ENCODE assay signal across 8 cellular contexts in the genomic region with DNA sequence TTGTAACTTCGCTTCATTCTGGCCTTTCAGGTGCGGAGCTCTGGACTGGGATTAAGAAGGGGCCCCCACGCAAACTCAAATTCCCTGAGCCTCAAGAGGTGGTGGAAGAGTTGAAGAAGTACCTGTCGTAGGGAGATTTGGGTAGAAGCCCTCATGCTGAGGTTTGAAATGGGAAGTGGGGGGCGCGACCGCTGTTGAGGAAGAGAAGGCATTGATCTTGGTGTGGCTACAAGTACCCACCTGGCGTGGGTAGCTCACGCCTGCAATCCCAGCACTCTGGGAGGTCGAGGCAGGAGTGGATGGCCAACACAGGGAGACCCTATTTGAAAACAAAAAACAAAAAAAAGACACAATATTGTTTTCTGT. TPM values are rescaled to one million over a fixed set of nuclear protein-coding genes. Genes with fewer than 3 reads are reported as not detected.
DNase-seq lines count a peak whose midpoint lies in the region; ATAC-seq lines count a peak whose summit lies in the region.

No MANE protein-coding gene starts in this region.

- H3K36me3 Mint-ChIP-seq in CD4-positive, alpha-beta memory T cell: peaks cover 36 to 67% of the 10 kb centered on the region in 2 donors

- H3K9ac ChIP-seq in neuronal stem cell (ENCODE audit: low read depth, low read length, poor library complexity): peak overlapping the region; percentile 95

- peak overlapping the region; percentile 63 for H2AFZ ChIP-seq in neuronal stem cell (ENCODE audit: low read length)

- H3K14ac ChIP-seq in neuronal stem cell (ENCODE audit: low read length): no peak overlapping the region

- H3K9me3 Mint-ChIP-seq in CD4-positive, alpha-beta memory T cell: no peaks in the 10 kb centered on the region

- no peak overlapping the region for H4K8ac ChIP-seq in neuronal stem cell (ENCODE audit: low read depth, low read length)

- peak overlapping the region; percentile 96 to 100 (median 99) for H3K27ac Mint-ChIP-seq in CD4-positive, alpha-beta memory T cell

- H3K18ac ChIP-seq in neuronal stem cell (ENCODE audit: low read length): peak overlapping the region; percentile 95

- POLR2A ChIA-PET in CD4-positive, alpha-beta memory T cell (lab: Charles Lee; ENCODE audit: partially characterized antibody): interaction anchor here (0.8 to 2.3 kb wide), 28 partner anchors 10 to 1403 kb away, joined by 3 to 29 read pairs (median 6); a partner anchor contains a TSS

- CTCF ChIA-PET in CD4-positive, alpha-beta memory T cell (lab: Charles Lee; ENCODE audit: partially characterized antibody): interaction anchor here (0.8 to 13.0 kb wide), 5 partner anchors 27 to 228 kb away, joined by 3 to 143 read pairs (median 4); a partner anchor contains a TSS

- H2BK12ac ChIP-seq in neuronal stem cell (ENCODE audit: low read length): no peak overlapping the region

- no peak overlapping the region for H4K91ac ChIP-seq in neuronal stem cell (ENCODE audit: low read depth, low read length, poor library complexity)

- ATAC-seq in HG03135 (IDR thresholded peaks at IDR 0.05; ENCODE audit: unreplicated experiment): no peak

- peak overlapping the region; percentile 80 for H3K4me2 ChIP-seq in neuronal stem cell (ENCODE audit: insufficient read depth, low read length, poor library complexity, severe bottlenecking)

- peaks cover 2% of the 10 kb centered on the region for H3K79me1 ChIP-seq in neuronal stem cell (ENCODE audit: low read depth, low read length)

- H3K27me3 Mint-ChIP-seq in CD4-positive, alpha-beta memory T cell: no peaks in the 10 kb centered on the region

- peak overlapping the region; percentile 1 for H3K4ac ChIP-seq in neuronal stem cell (ENCODE audit: low read length)

- intact Hi-C loops in CD4-positive, alpha-beta memory T cell (cut with micrococcal nuclease): no loop called here

- DNase-seq in CD4-positive, alpha-beta memory T cell: no peak
- DNase-seq in MG63 (no peak), neuronal stem cell (ENCODE audit: low spot score) (no peak), SKM-1 (lab: John Stamatoyannopoulos, UW; ENCODE audit: unreplicated experiment) (no peak), cerebellum (ENCODE audit: low spot score) (no peak), dermis blood vessel endothelial cell (no peak)
- no peak for DNase-seq in effector memory CD4-positive, alpha-beta T cell

- peak overlapping the region; percentile 85 for H2BK5ac ChIP-seq in neuronal stem cell (ENCODE audit: low read length)

- H3K36me3 ChIP-seq in CD4-positive, alpha-beta memory T cell (ENCODE audit: insufficient read depth, low read length): peaks cover 17% of the 10 kb centered on the region
- H3K36me3 ChIP-seq in MG63 (peaks cover 60% of the 10 kb centered on the region), neuronal stem cell (replicated peaks in 1 of 2; ENCODE audit: control insufficient read depth in 2 of 2, insufficient read depth in 2 of 2, low read length in 2 of 2) (peaks cover 33 to 83% of the 10 kb centered on the region in 2 donors)
- peaks cover 38% of the 10 kb centered on the region for H3K36me3 ChIP-seq in effector memory CD4-positive, alpha-beta T cell (ENCODE audit: control insufficient read depth, insufficient read depth, low read length)

- no peak overlapping the region for H2BK120ac ChIP-seq in neuronal stem cell (ENCODE audit: low read depth, low read length)

- peak overlapping the region; percentile 92 for H3K23ac ChIP-seq in neuronal stem cell (ENCODE audit: low read depth, low read length, poor library complexity)

- H3K9me3 ChIP-seq in CD4-positive, alpha-beta memory T cell (ENCODE audit: control insufficient read depth in 1 of 2, low read length in 2 of 2): no peaks in the 10 kb centered on the region
- H3K9me3 ChIP-seq in MG63 (no peaks in the 10 kb centered on the region), neuronal stem cell (replicated peaks in 1 of 2; ENCODE audit: control insufficient read depth in 2 of 2, insufficient read depth in 1 of 2, low read depth in 1 of 2, low read length in 2 of 2) (no peaks in the 10 kb centered on the region)
- no peaks in the 10 kb centered on the region for H3K9me3 ChIP-seq in effector memory CD4-positive, alpha-beta T cell (ENCODE audit: control insufficient read depth, low read length)

- H2AK5ac ChIP-seq in neuronal stem cell (ENCODE audit: low read depth, low read length): peak overlapping the region; percentile 86

- H3K4me1 Mint-ChIP-seq in CD4-positive, alpha-beta memory T cell: peaks cover 19 to 36% (median 29%) of the 10 kb centered on the region in 4 donors

- WGBS in neuronal stem cell (ENCODE audit: extremely low coverage in 2 of 2, insufficient read length in 2 of 2, insufficient replicate concordance in 1 of 2), 2 donors: no CpG with 5 or more reads among the region's 10 CpGs

- peak overlapping the region; percentile 23 for H2BK15ac ChIP-seq in neuronal stem cell (ENCODE audit: low read length)

- H3K4me1 ChIP-seq in CD4-positive, alpha-beta memory T cell (ENCODE audit: insufficient read depth, low read length): peaks cover 26% of the 10 kb centered on the region
- H3K4me1 ChIP-seq in effector memory CD4-positive, alpha-beta T cell (ENCODE audit: control insufficient read depth, insufficient read depth, low read length, poor library complexity, severe bottlenecking): peaks cover 11% of the 10 kb centered on the region
- H3K4me1 ChIP-seq in neuronal stem cell (ENCODE audit: control insufficient read depth in 2 of 2, insufficient read depth in 1 of 2, low read depth in 1 of 2, low read length in 2 of 2): peaks cover 5 to 7% of the 10 kb centered on the region in 2 donors

- peak overlapping the region; percentile 77 to 80 for H3K4me3 ChIP-seq in CD4-positive, alpha-beta memory T cell (ENCODE audit: low read length in 2 of 2)
- H3K4me3 ChIP-seq in MG63 (peak overlapping the region; percentile 84), neuronal stem cell (ENCODE audit: low read length in 2 of 2) (peak overlapping the region; percentile 92 to 93)
- H3K4me3 ChIP-seq in effector memory CD4-positive, alpha-beta T cell (ENCODE audit: insufficient read depth, low read depth, low read length, poor library complexity, severe bottlenecking): peak overlapping the region; percentile 87

- H3K27ac ChIP-seq in CD4-positive, alpha-beta memory T cell (ENCODE audit: low read depth, low read length): peak overlapping the region; percentile 82
- H3K27ac ChIP-seq in effector memory CD4-positive, alpha-beta T cell (ENCODE audit: insufficient read depth, low read length, poor library complexity, severe bottlenecking): peak overlapping the region; percentile 92
- H3K27ac ChIP-seq in neuronal stem cell (replicated peaks; ENCODE audit: low read length): no peak overlapping the region

- no peaks in the 10 kb centered on the region for H3K27me3 ChIP-seq in CD4-positive, alpha-beta memory T cell (ENCODE audit: insufficient read depth, low read length)
- H3K27me3 ChIP-seq in MG63: no peaks in the 10 kb centered on the region
- no peaks in the 10 kb centered on the region for H3K27me3 ChIP-seq in effector memory CD4-positive, alpha-beta T cell (replicated peaks; ENCODE audit: control insufficient read depth, insufficient read depth, low read length, poor library complexity, severe bottlenecking)
- H3K27me3 ChIP-seq in neuronal stem cell (ENCODE audit: control insufficient read depth in 3 of 3, insufficient read depth in 3 of 3, low read depth in 1 of 3, low read length in 3 of 3): no peaks in the 10 kb centered on the region

- H3K4me3 Mint-ChIP-seq in CD4-positive, alpha-beta memory T cell: peak overlapping the region; percentile 90 to 100 (median 98)

RNA-seq across cellular contexts. Expression of a gene that starts 0.8 kb away (rescaled TPM):
- 100 to 1,000 TPM; 102 to 113 TPM for total RNA-seq in CD4-positive, alpha-beta memory T cell
- polyA plus RNA-seq in CD4-positive, alpha-beta memory T cell: 100 to 1,000 TPM; 186 to 223 TPM
- 147 and 154 TPM in 2 replicates for total RNA-seq in MG63 (2014; rRNA removed; shearing (Covaris generic); ENCODE audit: low replicate concordance)
- 227 TPM for polyA plus RNA-seq in neuronal stem cell (2013, experiment 1 of 2)
- polyA plus RNA-seq in neuronal stem cell (2013, experiment 2 of 2): 230 TPM
- total RNA-seq in cerebellum: 35.3 TPM
- 73.2 and 139 TPM in 2 replicates for total RNA-seq in dermis blood vessel endothelial cell

RNA-seq across cellular contexts. Expression of a gene that starts 9.5 kb away (rescaled TPM):
- total RNA-seq in CD4-positive, alpha-beta memory T cell: not detected
- under 1 TPM; 0.34 to 0.44 TPM for polyA plus RNA-seq in CD4-positive, alpha-beta memory T cell
- total RNA-seq in MG63 (2014; rRNA removed; shearing (Covaris generic); ENCODE audit: low replicate concordance): not detected in 2 replicates
- not detected for polyA plus RNA-seq in neuronal stem cell (2013, experiment 1 of 2)
- polyA plus RNA-seq in neuronal stem cell (2013, experiment 2 of 2): not detected
- total RNA-seq in cerebellum: not detected
- total RNA-seq in dermis blood vessel endothelial cell: not detected in 2 replicates

RNA-seq across cellular contexts. Expression of a gene that starts 19.5 kb away (rescaled TPM):
- 10 to 100 TPM; 10.3 to 11.1 TPM for total RNA-seq in CD4-positive, alpha-beta memory T cell
- 1 to 10 TPM in 1 of 2 donors, under 1 TPM in 1; 0.91 to 1.6 TPM for polyA plus RNA-seq in CD4-positive, alpha-beta memory T cell
- total RNA-seq in MG63 (2014; rRNA removed; shearing (Covaris generic); ENCODE audit: low replicate concordance): 25.9 and 26.6 TPM in 2 replicates
- 80.5 TPM for polyA plus RNA-seq in neuronal stem cell (2013, experiment 1 of 2)
- 79.9 TPM for polyA plus RNA-seq in neuronal stem cell (2013, experiment 2 of 2)
- 153 TPM for total RNA-seq in cerebellum
- 298 and 352 TPM in 2 replicates for total RNA-seq in dermis blood vessel endothelial cell

RNA-seq across cellular contexts. Expression of a gene that starts 29.7 kb away (rescaled TPM):
- 10 to 100 TPM; 63.6 to 67.1 TPM for total RNA-seq in CD4-positive, alpha-beta memory T cell
- polyA plus RNA-seq in CD4-positive, alpha-beta memory T cell: 10 to 100 TPM; 77.9 to 88.5 TPM
- total RNA-seq in MG63 (2014; rRNA removed; shearing (Covaris generic); ENCODE audit: low replicate concordance): 139 and 143 TPM in 2 replicates
- 51.1 TPM for polyA plus RNA-seq in neuronal stem cell (2013, experiment 1 of 2)
- polyA plus RNA-seq in neuronal stem cell (2013, experiment 2 of 2): 50.7 TPM
- total RNA-seq in cerebellum (57.3 TPM), dermis blood vessel endothelial cell (44.8 and 71.9 TPM in 2 replicates)

RNA-seq across cellular contexts. Expression of a gene that starts 30.1 kb away (rescaled TPM):
- 10 to 100 TPM; 15.2 TPM for total RNA-seq in CD4-positive, alpha-beta memory T cell
- polyA plus RNA-seq in CD4-positive, alpha-beta memory T cell: 10 to 100 TPM; 17.4 to 20.2 TPM
- total RNA-seq in MG63 (2014; rRNA removed; shearing (Covaris generic); ENCODE audit: low replicate concordance): 22.0 and 44.8 TPM in 2 replicates
- polyA plus RNA-seq in neuronal stem cell (2013, experiment 1 of 2): 42.5 TPM
- polyA plus RNA-seq in neuronal stem cell (2013, experiment 2 of 2): 41.5 TPM
- total RNA-seq in cerebellum (15.3 TPM), dermis blood vessel endothelial cell (13.1 and 17.6 TPM in 2 replicates)
